ENCODE assay signal across 20 cellular contexts in genomic region chr20:1426231-1426849, GRCh38.
"Had no signal": no experiment of that assay in that cellular context is flagged by ENCODE, and none has a peak within 500 bp of the region (broad histone marks: within the 10 kb centered on the region; RNA-seq: fewer than 3 reads in every experiment).

No MANE protein-coding gene starts in this region.

- H3K9me3 ChIP-seq: right atrium auricular region, stomach had no signal

- ATAC-seq: left lobe of liver; natural killer cell treated with Interleukin-12 subunit alpha and Interleukin-12 subunit beta and Interleukin-15 and Interleukin-18, amount 100 ng/mL, for 72 hours had no signal

- H3K36me3 Mint-ChIP-seq: activated CD4-positive, alpha-beta memory T cell treated with anti-CD3 and anti-CD28 coated beads for 36 hours; mesothelial cell of epicardium had no signal

- H3K27ac ChIP-seq: brain microvascular endothelial cell, right atrium auricular region, stomach had no signal

- H3K27me3 Mint-ChIP-seq: activated CD4-positive, alpha-beta memory T cell treated with anti-CD3 and anti-CD28 coated beads for 36 hours had no signal

- H3K27me3 ChIP-seq: brain microvascular endothelial cell, right atrium auricular region had no signal

- FAIRE-seq: colon, kidney had no signal

- H3K36me3 ChIP-seq: brain microvascular endothelial cell, right atrium auricular region, stomach had no signal

- H3K4me1 ChIP-seq: right atrium auricular region, stomach had no signal

- H3K4me3 ChIP-seq: lung, right atrium auricular region, stomach had no signal

- H3K27ac Mint-ChIP-seq: mesothelial cell of epicardium; natural killer cell treated with Interleukin-12 subunit alpha and Interleukin-12 subunit beta and Interleukin-15 and Interleukin-18, amount 100 ng/mL, for 72 hours; progenitor cell of endocrine pancreas had no signal

- H3K9me3 Mint-ChIP-seq: mesothelial cell of epicardium had no signal

- DNase-seq: activated CD4-positive, alpha-beta memory T cell treated with anti-CD3 and anti-CD28 coated beads for 36 hours; activated naive CD4-positive, alpha-beta T cell; activated T-cell treated with anti-CD3 and anti-CD28 coated beads for 4 hours; aorta; brain microvascular endothelial cell; central memory CD4-positive, alpha-beta T cell; foreskin melanocyte; kidney; occipital lobe; stimulated activated CD4-positive, alpha-beta T cell treated with anti-CD3 and anti-CD28 coated beads, Interleukin-2, amount 100 ng/mL, for 24 hours; stomach; T-helper 2 cell; trophoblast cell had no signal

- H3K4me3 Mint-ChIP-seq: activated CD4-positive, alpha-beta memory T cell treated with anti-CD3 and anti-CD28 coated beads for 36 hours; mesothelial cell of epicardium; natural killer cell treated with Interleukin-12 subunit alpha and Interleukin-12 subunit beta and Interleukin-15 and Interleukin-18, amount 100 ng/mL, for 72 hours had no signal

- H3K4me1 Mint-ChIP-seq: mesothelial cell of epicardium had no signal
